8 cellular contexts compared by ENCODE assay signal in the genomic region with DNA sequence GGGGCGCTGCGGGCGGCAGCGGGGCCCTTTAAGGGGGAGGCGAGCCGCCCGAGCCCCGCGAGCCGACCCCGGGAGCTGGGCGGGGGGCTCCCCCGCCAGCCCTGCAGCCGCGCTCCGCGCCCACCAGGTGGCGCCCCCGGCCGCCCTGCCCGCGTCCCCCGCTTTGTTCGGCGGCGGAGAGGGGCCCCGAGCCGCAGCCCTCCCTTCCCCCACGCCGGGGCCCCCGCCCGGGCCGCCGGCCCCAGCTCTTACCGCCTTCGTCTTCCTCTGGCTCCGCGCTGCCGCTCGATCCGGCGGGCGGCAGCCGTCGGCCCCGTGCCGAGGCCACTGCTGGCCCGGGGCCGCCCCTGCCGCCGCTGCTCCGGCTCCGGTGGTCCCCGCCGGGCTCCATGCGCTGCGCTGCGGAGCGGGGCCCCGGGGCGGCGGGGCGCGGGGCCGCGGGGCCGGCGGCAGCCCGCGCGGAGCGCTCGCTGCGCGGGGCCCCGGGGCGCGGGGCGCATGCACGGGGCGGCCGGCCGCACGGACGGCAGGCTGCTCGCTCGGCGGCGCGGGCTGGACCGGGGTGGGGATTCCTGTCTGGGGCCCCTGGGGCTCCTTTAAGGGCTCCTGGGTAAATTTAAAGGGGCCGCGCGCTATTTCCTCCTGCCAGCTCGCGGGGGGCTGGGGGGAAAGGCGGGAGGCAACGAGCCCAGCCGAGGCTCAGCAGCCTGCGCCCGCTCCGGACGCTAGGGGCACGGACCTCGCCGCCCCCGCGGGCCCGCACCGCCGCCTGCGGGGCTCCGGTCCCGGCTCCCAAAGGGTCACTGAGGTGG. TPM values are rescaled to one million over a fixed set of nuclear protein-coding genes. Genes with fewer than 3 reads are reported as not detected.
DNase-seq lines count a peak whose midpoint lies in the region; ATAC-seq and TF ChIP-seq lines count a peak whose summit lies in the region.

ZFTA (minus strand) TSS at position 544 of the 812 bp plus-strand sequence; CDS start at position 391, 153 bp downstream.

- intact Hi-C loops in lower lobe of right lung (cut with DNase I) = no loop called here

- H3K9me3 ChIP-seq in ectodermal cell (ENCODE audit: control insufficient read depth, low read length) (no peaks in the 10 kb centered on the region), lower lobe of right lung (no peaks in the 10 kb centered on the region)

- H3K27ac ChIP-seq in ectodermal cell (ENCODE audit: insufficient read depth, low read depth, low read length, poor library complexity, severe bottlenecking) = peak within 1 kb of the TSS; percentile 88
- peak within 1 kb of the TSS; percentile 72 for H3K27ac ChIP-seq in lower lobe of right lung

- H3K4me1 ChIP-seq in ectodermal cell (ENCODE audit: control insufficient read depth, insufficient read depth, low read length) = peaks cover 38% of the 10 kb centered on the region
- H3K4me1 ChIP-seq in lower lobe of right lung = peaks cover 15% of the 10 kb centered on the region

- H3K36me3 ChIP-seq in ectodermal cell (ENCODE audit: control insufficient read depth, insufficient read depth, low read length) (no peaks in the 10 kb centered on the region), lower lobe of right lung (no peaks in the 10 kb centered on the region)

- DNase-seq in NCI-H2227 treated with DMSO at 0.1 percent for 48 hours (lab: John Stamatoyannopoulos, UW) = peak; percentile 58
- peak; percentile 42 to 49 for DNase-seq in activated CD4-positive, alpha-beta T cell treated with anti-CD3 and anti-CD28 coated beads, Interleukin-2, amount 50 U/mL, for 4 hours
- peak; percentile 71 for DNase-seq in lower lobe of right lung
- DNase-seq in stimulated activated CD8-positive, alpha-beta memory T cell treated with anti-CD3 and anti-CD28 coated beads, Interleukin-12 subunit alpha, Interleukin-12 subunit beta, amount 100 ng/mL, for 1 hour (ENCODE audit: low read depth) = peak; percentile 44
- no peak for DNase-seq in dedifferentiated amniotic fluid mesenchymal stem cell (ENCODE audit: extremely low spot score)

- TF ChIP-seq CTCF in GM12872 (IDR thresholded peaks at IDR 0.05; ENCODE audit: insufficient read depth, low read depth, low read length) (peak; percentile 69), lower lobe of right lung (IDR thresholded peaks at IDR 0.05) (peak; percentile 51)

- peak; percentile 55 for ATAC-seq in HG02642 (IDR thresholded peaks at IDR 0.05; ENCODE audit: poor library complexity, unreplicated experiment)
- ATAC-seq in lower lobe of right lung = peak; percentile 53 to 67

- H3K4me3 ChIP-seq in ectodermal cell (ENCODE audit: insufficient read depth, low read depth, low read length) (peak within 1 kb of the TSS; percentile 80), lower lobe of right lung (peak within 1 kb of the TSS; percentile 80)

- WGBS in ectodermal cell, 2 experiments = 0% methylated on average over 114 of the region's 114 CpGs

- peaks cover 19% of the 10 kb centered on the region for H3K27me3 ChIP-seq in ectodermal cell (ENCODE audit: control insufficient read depth, insufficient read depth, low read length, poor library complexity, severe bottlenecking)
- no peaks in the 10 kb centered on the region for H3K27me3 ChIP-seq in lower lobe of right lung (ENCODE audit: low read depth)

RNA-seq across cellular contexts. Expression of gene ZFTA, which starts in this region (rescaled TPM):
- 31.2 TPM for polyA plus RNA-seq in ectodermal cell (2013, experiment 1 of 4)
- 38.0 TPM for polyA plus RNA-seq in ectodermal cell (2013, experiment 2 of 4)
- polyA plus RNA-seq in ectodermal cell (2013, experiment 3 of 4) = 31.6 TPM
- polyA plus RNA-seq in ectodermal cell (2013, experiment 4 of 4) = 32.6 TPM
- total RNA-seq in lower lobe of right lung = 9.3 TPM
